Comparison of ENCODE assay signal across 18 cellular contexts in genomic region chr3:106590259-106590658, GRCh38.
"Had no signal": no experiment of that assay in that cellular context is flagged by ENCODE, and none has a peak within 500 bp of the region (broad histone marks: within the 10 kb centered on the region; RNA-seq: fewer than 3 reads in every experiment).

No MANE protein-coding gene starts in this region.

- H3K36me3 Mint-ChIP-seq: activated naive CD4-positive, alpha-beta T cell treated with anti-CD3 and anti-CD28 coated beads, Interleukin-2, amount 50 U/mL, for 24 hours; memory B cell had no signal

- H3K27me3 Mint-ChIP-seq: activated naive CD4-positive, alpha-beta T cell treated with anti-CD3 and anti-CD28 coated beads, Interleukin-2, amount 50 U/mL, for 24 hours; memory B cell had no signal

- H3K4me3 ChIP-seq: body of pancreas, left ventricle myocardium inferior, transverse colon had no signal

- H3K4me1 ChIP-seq: body of pancreas, left ventricle myocardium inferior, transverse colon had no signal

- H3K9me3 Mint-ChIP-seq: activated naive CD4-positive, alpha-beta T cell treated with anti-CD3 and anti-CD28 coated beads, Interleukin-2, amount 50 U/mL, for 24 hours had no signal

- H3K9me3 ChIP-seq: body of pancreas, left ventricle myocardium inferior, transverse colon had no signal

- H3K4me3 Mint-ChIP-seq: activated naive CD4-positive, alpha-beta T cell treated with anti-CD3 and anti-CD28 coated beads, Interleukin-2, amount 50 U/mL, for 24 hours; activated T-cell treated with anti-CD3 and anti-CD28 coated beads, Interleukin-2, amount 50 U/mL, for 24 hours; memory B cell; nephron progenitor cell; T-helper 2 cell treated with Interferon-gamma antibody and Interleukin-4, amounts not matched to agents 5 μg/mL and 100 μg/mL, for 36 hours had no signal

- H3K27ac Mint-ChIP-seq: activated naive CD4-positive, alpha-beta T cell treated with anti-CD3 and anti-CD28 coated beads, Interleukin-2, amount 50 U/mL, for 24 hours; activated T-cell treated with anti-CD3 and anti-CD28 coated beads, Interleukin-2, amount 50 U/mL, for 24 hours; memory B cell; nephron progenitor cell; T-helper 2 cell treated with Interferon-gamma antibody and Interleukin-4, amounts not matched to agents 5 μg/mL and 100 μg/mL, for 36 hours had no signal

- ATAC-seq: activated CD4-positive, CD25-positive, alpha-beta regulatory T cell treated with anti-CD3 and anti-CD28 coated beads, Interleukin-2, amount 50 U/mL, for 24 hours; body of pancreas; right cardiac atrium had no signal

- DNase-seq: activated effector memory CD4-positive, alpha-beta T cell treated with Interleukin-2 at 50 U/mL for 16 hours; activated T-cell treated with anti-CD3 and anti-CD28 coated beads, Interleukin-2, amount 50 U/mL, for 24 hours; body of pancreas; cerebellar nuclear complex; dermis blood vessel endothelial cell; foreskin melanocyte; islet precursor cell; left ventricle myocardium inferior; nephron progenitor cell; right cardiac atrium; stimulated activated naive CD4-positive, alpha-beta T cell; substantia nigra; SW 1271; transverse colon had no signal

- H3K27me3 ChIP-seq: body of pancreas, transverse colon had no signal

- H3K4me1 Mint-ChIP-seq: nephron progenitor cell had no signal

- H3K36me3 ChIP-seq: left ventricle myocardium inferior, transverse colon had no signal

- H3K27ac ChIP-seq: body of pancreas, left ventricle myocardium inferior, transverse colon had no signal
